Comparison of ENCODE assay signal across 1 cellular context in the genomic region with DNA sequence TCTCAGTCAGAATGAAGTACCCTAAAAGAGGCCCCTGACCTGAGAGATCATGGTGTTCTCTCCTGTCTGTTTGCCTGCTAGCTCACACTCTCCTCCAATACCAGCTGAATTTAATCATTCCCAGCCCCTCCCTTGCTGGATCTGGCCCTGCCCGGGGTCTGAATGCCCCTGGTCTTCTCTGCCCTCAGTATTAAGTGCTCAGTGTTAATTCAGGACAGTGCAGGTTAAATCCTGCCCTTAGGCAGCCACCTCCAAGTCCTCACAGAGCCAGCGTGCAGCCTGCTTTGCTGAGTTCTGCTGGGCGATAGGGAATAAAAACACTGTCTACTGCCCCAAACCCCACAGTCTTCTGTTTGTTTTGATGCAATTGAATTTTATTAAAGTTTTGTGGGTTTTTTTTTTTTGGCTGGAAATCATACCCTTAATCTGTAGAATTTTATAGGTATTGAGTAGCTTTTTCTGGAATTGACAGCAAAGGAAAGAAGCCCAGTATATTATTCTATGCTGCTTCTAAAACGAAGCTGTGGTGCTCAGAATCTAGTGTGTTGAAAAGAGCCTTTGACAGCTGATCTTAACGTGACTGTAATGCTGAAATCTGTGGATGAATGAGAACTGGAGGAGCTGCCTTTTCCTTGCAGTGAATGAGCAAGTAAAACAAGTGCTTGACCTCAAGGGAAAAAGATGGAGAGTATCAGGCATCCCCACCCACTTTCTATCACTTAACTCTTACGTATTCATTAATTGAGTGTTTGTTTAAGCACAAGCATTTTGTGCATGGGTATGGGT.
TF ChIP-seq lines count a peak whose summit lies in the region.

No MANE protein-coding gene starts in this region.

TF ChIP-seq in H1, 55 proteins besides CTCF, POLR2A, EP300 and RAD21:
- TF ChIP-seq SP1 (IDR thresholded peaks at IDR 0.05; ENCODE audit: low read depth, low read length) (no peak), TEAD4 (IDR thresholded peaks at IDR 0.05; ENCODE audit: low read depth, low read length) (no peak), RFX5 (IDR thresholded peaks at IDR 0.05; ENCODE audit: borderline replicate concordance, low read depth, low read length) (no peak), CTBP2 (IDR thresholded peaks at IDR 0.05; ENCODE audit: borderline replicate concordance, insufficient read depth, insufficient read length, low read length) (no peak), SRF (IDR thresholded peaks at IDR 0.05; ENCODE audit: low read depth, low read length) (no peak), NANOG (IDR thresholded peaks at IDR 0.05; ENCODE audit: insufficient read depth, low read depth, low read length, poor library complexity, severe bottlenecking) (no peak)
- TF ChIP-seq, protein P1, sequence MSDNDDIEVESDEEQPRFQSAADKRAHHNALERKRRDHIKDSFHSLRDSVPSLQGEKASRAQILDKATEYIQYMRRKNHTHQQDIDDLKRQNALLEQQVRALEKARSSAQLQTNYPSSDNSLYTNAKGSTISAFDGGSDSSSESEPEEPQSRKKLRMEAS (IDR thresholded peaks at IDR 0.05): no peak
TF ChIP-seq in H1: peak in this region for 0.
